Comparison of ENCODE assay signal across 8 cellular contexts in the genomic region with DNA sequence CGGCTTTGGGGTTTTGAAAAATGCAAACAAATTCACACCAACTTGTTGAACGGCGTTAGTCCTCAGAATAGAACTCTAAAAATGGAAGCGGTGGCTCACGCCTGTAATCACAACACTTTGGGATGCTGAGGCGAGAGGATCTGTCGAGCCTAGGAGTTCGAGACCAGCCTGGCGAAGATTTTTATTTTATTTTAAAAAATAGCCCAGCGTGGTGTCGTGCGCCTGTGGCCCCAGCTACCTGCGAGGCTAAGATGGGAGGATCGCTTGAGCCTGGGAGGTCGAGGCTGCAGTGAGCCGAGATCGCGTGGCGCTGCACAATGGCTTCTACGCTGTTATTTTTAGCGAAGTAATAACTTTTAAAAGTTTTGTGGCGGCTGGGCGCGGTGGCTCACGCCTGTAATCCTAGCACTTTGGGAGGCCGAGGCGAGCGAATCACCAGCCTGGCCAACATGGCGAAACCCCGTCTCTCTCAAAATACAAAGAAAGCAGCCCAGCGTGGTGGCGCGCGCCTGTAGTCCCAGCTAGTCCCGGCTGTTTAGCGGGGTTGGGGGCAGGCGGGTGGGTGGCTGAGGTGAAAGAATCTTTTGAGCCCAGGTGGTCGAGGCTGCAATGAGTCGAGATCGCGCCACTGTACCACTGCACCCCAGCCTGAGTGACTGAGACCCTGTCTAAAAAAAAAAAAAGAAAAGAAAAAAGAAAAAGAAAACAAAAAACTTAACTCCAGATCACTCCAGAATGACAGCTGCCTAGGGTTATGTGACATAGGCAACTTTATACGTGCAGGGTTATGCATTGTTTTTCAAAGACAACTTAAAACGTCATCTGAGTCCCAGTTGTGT. TPM values are rescaled to one million over a fixed set of nuclear protein-coding genes. Genes with fewer than 3 reads are reported as not detected.
DNase-seq lines count a peak whose midpoint lies in the region; ATAC-seq and TF ChIP-seq lines count a peak whose summit lies in the region.

No MANE protein-coding gene starts in this region.

- no peak for TF ChIP-seq CTCF in GM10248 (IDR thresholded peaks at IDR 0.05; ENCODE audit: control extremely low read depth, extremely low read depth, low read depth, missing control alignments)

- CTCF ChIA-PET in GM10248 (lab: Yijun Ruan, JAX): interaction anchor here (0.6 to 3.3 kb wide), 4 partner anchors 17 to 46 kb away, joined by 3 to 20 read pairs (median 6); no protein-coding TSS in a partner anchor

- peak; percentile 12 for DNase-seq in Ammon's horn (ENCODE audit: low spot score)
- DNase-seq in LHCN-M2 (ENCODE audit: low read depth): peak; percentile 33
- DNase-seq in activated T-helper 9 cell treated with anti-CD3 and anti-CD28 coated beads, Interleukin-2, amount 50 U/mL, for 16 hours (ENCODE audit: low read depth): peak; percentile 14
- peak; percentile 24 for DNase-seq in germinal center (ENCODE audit: low spot score)
- DNase-seq in pons (ENCODE audit: low spot score): peak; percentile 28
- DNase-seq in NOMO-1 treated with DMSO at 0.1 percent for 48 hours (lab: John Stamatoyannopoulos, UW; ENCODE audit: unreplicated experiment): no peak
- no peak for DNase-seq in GM10248 (ENCODE audit: extremely low spot score)

- peak; percentile 4 for ATAC-seq in GM21423 (IDR thresholded peaks at IDR 0.05; ENCODE audit: unreplicated experiment)

- POLR2A ChIA-PET in GM10248 (lab: Yijun Ruan, JAX): interaction anchor here (0.6 to 1.2 kb wide), 2 partner anchors 18 to 48 kb away, joined by 3 to 4 read pairs; no protein-coding TSS in a partner anchor

RNA-seq across cellular contexts. Expression of gene PLIN2, which starts 0.8 kb away (rescaled TPM):
- total RNA-seq in LHCN-M2 (2014; rRNA removed): 85.1 and 106 TPM in 2 replicates
- 99.4 TPM for polyA plus RNA-seq in LHCN-M2 (2012)

RNA-seq across cellular contexts. Expression of gene HAUS6, which starts 25.4 kb away (rescaled TPM):
- 29.0 and 29.2 TPM in 2 replicates for total RNA-seq in LHCN-M2 (2014; rRNA removed)
- polyA plus RNA-seq in LHCN-M2 (2012): 4.6 TPM

Comparison
In these comparisons a context has a peak if more than half of its experiments do, and no peak if none do; other contexts are left out.
1. DNase-seq: peak in Ammon's horn (single experiment), LHCN-M2 (single experiment), activated T-helper 9 cell treated with anti-CD3 and anti-CD28 coated beads, Interleukin-2, amount 50 U/mL, for 16 hours (single experiment), germinal center (single experiment) and pons (single experiment); none in NOMO-1 treated with DMSO at 0.1 percent for 48 hours (single experiment) and GM10248 (single experiment).